1 cellular context compared by ENCODE assay signal in the genomic region with DNA sequence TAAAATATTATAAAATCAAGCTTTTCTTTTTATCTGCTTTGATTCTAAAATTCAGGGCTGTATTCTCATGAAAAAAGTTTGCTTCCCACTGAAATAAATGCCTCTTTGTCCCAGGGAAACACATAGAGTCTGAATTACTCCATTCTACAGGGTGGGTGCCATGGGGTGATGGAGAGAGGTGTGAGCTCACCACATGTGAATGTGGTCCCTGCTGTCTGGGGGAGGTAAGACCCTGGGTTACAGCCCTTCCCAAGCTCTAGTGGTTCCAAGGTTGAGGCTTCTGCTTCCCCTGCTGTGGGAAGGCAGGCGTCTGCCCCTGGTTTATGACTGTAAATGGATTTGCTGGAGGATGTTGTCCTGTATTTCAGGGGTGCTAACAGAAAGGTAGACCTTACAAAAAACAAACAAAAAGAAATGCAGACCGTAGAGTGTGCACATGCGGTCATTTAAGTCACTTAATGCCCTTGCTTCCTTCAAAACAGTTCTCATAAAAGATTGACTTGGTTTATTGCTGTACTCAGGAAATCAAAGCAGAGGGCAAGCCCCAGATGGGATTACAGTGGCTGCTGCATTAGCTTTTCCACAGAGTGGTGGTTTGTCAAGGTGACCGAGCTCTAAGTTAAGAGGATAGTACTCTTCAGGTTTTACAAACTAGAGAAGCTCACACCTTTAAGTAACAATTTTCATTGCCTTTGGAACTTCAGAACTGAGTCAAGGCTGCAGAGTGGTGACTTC.
TF ChIP-seq lines count a peak whose summit lies in the region.

No MANE protein-coding gene starts in this region.

TF ChIP-seq in endothelial cell of umbilical vein, 7 proteins besides CTCF, POLR2A, EP300 and RAD21:
- TF ChIP-seq MYC (IDR thresholded peaks at IDR 0.05; ENCODE audit: low read depth, low read length) (no peak), FOS (IDR thresholded peaks at IDR 0.05; ENCODE audit: borderline replicate concordance, insufficient read depth, low read length) (no peak), GATA2 (IDR thresholded peaks at IDR 0.05; ENCODE audit: insufficient read depth, insufficient read length, low read depth, low read length) (no peak), POLR2AphosphoS5 (IDR thresholded peaks at IDR 0.05; ENCODE audit: insufficient read depth, low read depth, low read length) (no peak), EZH2 (IDR thresholded peaks at IDR 0.05; ENCODE audit: borderline replicate concordance, low read depth, low read length, severe bottlenecking) (no peak), JUN (IDR thresholded peaks at IDR 0.05; ENCODE audit: borderline replicate concordance, insufficient read depth, insufficient read length, low read depth) (no peak)
- TF ChIP-seq, protein P1, sequence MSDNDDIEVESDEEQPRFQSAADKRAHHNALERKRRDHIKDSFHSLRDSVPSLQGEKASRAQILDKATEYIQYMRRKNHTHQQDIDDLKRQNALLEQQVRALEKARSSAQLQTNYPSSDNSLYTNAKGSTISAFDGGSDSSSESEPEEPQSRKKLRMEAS (IDR thresholded peaks at IDR 0.05; ENCODE audit: insufficient read depth, insufficient read length), result no peak
